2 cellular contexts compared by ENCODE assay signal in the genomic region with DNA sequence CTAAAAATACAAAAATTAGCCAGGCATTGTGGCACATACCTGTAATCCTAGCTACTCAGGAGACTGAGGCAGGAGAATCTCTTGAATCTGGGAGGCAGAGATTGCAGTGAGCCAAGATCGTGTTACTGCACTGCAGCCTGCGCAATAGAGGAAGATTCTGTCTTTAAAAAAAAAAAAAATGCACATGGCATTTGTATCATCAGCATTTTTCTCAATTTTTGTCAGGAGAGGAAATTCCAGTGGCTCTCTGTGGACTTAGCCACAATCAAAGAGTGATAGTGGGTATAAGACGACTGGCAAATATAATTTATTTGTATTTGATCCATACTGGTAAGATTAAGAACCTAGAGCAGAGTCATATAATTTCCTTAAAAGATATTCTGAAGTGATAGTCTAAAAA.
TF ChIP-seq lines count a peak whose summit lies in the region.

No MANE protein-coding gene starts in this region.

TF ChIP-seq in HepG2, 621 proteins besides CTCF, POLR2A, EP300 and RAD21:
- TF ChIP-seq CCDC6 (CRISPR knock-in tag; IDR thresholded peaks at IDR 0.05) = no peak
- peak; percentile 42; the same call in 1 of the 2 replicates for TF ChIP-seq MAFF (IDR thresholded peaks at IDR 0.05; ENCODE audit: low read depth, low read length)
- peak in 1 of 2 experiments; percentile 51; a peak in 1 of 4 replicates for TF ChIP-seq MAFK (conservative IDR thresholded peaks at IDR 0.05 in 1 of 2, IDR thresholded peaks at IDR 0.05 in 1 of 2; ENCODE audit: low read length in 2 of 2)

TF ChIP-seq in K562, 482 proteins besides CTCF, POLR2A, EP300 and RAD21:
- TF ChIP-seq ZNF778 (CRISPR knock-in tag; IDR thresholded peaks at IDR 0.05) = no peak
- TF ChIP-seq, protein P1, sequence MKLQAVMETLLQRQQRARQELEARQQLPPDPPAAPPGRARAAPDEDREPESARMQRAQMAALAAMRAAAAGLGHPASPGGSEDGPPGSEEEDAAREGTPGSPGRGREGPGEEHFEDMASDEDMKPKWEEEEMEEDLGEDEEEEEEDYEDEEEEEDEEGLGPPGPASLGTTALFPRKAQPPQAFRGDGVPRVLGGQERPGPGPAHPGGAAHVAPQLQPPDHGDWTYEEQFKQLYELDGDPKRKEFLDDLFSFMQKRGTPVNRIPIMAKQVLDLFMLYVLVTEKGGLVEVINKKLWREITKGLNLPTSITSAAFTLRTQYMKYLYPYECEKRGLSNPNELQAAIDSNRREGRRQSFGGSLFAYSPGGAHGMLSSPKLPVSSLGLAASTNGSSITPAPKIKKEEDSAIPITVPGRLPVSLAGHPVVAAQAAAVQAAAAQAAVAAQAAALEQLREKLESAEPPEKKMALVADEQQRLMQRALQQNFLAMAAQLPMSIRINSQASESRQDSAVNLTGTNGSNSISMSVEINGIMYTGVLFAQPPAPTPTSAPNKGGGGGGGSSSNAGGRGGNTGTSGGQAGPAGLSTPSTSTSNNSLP (IDR thresholded peaks at IDR 0.05; ENCODE audit: borderline replicate concordance, low read depth, low read length) = no peak
- TF ChIP-seq, protein P2, sequence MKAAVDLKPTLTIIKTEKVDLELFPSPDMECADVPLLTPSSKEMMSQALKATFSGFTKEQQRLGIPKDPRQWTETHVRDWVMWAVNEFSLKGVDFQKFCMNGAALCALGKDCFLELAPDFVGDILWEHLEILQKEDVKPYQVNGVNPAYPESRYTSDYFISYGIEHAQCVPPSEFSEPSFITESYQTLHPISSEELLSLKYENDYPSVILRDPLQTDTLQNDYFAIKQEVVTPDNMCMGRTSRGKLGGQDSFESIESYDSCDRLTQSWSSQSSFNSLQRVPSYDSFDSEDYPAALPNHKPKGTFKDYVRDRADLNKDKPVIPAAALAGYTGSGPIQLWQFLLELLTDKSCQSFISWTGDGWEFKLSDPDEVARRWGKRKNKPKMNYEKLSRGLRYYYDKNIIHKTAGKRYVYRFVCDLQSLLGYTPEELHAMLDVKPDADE (conservative IDR thresholded peaks at IDR 0.05; ENCODE audit: control insufficient read depth, low read depth, low read length) = no peak
- peak; percentile 76 for TF ChIP-seq ZNF316 (IDR thresholded peaks at IDR 0.05)
- TF ChIP-seq C11orf30 (IDR thresholded peaks at IDR 0.05; ENCODE audit: low read depth) = peak; percentile 53; the same call in 1 of the 2 replicates
